ENCODE assay signal across 11 cellular contexts in the genomic region with DNA sequence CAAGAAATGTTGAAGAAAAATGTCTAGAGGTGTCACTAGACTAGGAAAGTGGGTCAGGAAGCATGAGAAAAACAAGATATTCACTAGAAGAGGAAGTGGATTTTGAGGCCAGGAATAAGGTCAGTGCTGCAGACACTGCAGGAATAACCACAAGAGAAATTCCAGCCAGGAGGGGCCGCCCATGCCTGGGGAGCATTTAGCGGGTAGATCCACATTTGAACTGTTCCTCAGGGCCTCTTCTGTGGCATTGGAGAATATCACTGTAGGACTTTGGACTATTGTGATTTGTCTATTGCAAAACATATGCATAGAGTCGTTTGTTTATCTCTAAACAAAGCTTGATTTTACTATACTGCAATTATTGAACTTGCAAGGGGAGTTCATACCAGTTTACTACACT. TPM values are rescaled to one million over a fixed set of nuclear protein-coding genes. Genes with fewer than 3 reads are reported as not detected.
DNase-seq lines count a peak whose midpoint lies in the region; TF ChIP-seq lines count a peak whose summit lies in the region.
"Had no signal": no experiment of that assay in that cellular context is flagged by ENCODE, and none has a peak within 500 bp of the region (broad histone marks: within the 10 kb centered on the region; RNA-seq: fewer than 3 reads in every experiment).

No MANE protein-coding gene starts in this region.

- no peak overlapping the region for H3K27ac Mint-ChIP-seq in activated CD4-positive, alpha-beta T cell treated with anti-CD3 and anti-CD28 coated beads, Interleukin-2, amount 10 ng/mL, durations not matched to agents 7 days and 5 days
- H3K27ac Mint-ChIP-seq: CD8-positive, alpha-beta memory T cell; immature natural killer cell had no signal

- H4K8ac ChIP-seq in trophoblast cell (ENCODE audit: low read depth, low read length): no peak overlapping the region

- DNase-seq in ELF-1 (ENCODE audit: low read depth, low spot score) (peak; percentile 23), SW480 (ENCODE audit: low spot score) (peak; percentile 53), foreskin melanocyte (peak; percentile 79), trophoblast cell (peak; percentile 31 to 50), GM13976 (ENCODE audit: low spot score) (no peak), mammary epithelial cell (no peak)
- no peak for DNase-seq in activated CD4-positive, alpha-beta T cell treated with anti-CD3 and anti-CD28 coated beads, Interleukin-2, amount 10 ng/mL, durations not matched to agents 7 days and 5 days
- DNase-seq in stimulated activated CD4-positive, alpha-beta T cell treated with anti-CD3 and anti-CD28 coated beads, Interleukin-2, amount 100 ng/mL, for 48 hours: no peak
- DNase-seq: CD8-positive, alpha-beta memory T cell; immature natural killer cell had no signal

- no peak overlapping the region for H3K9ac ChIP-seq in trophoblast cell (ENCODE audit: low read length)
- H3K9ac ChIP-seq in mammary epithelial cell (ENCODE audit: insufficient read depth, low read length): no peak overlapping the region

- H3K14ac ChIP-seq in trophoblast cell (ENCODE audit: low read length): no peak overlapping the region

- intact Hi-C loops in mammary epithelial cell (cut with micrococcal nuclease): no loop called here

- no peak overlapping the region for H2BK12ac ChIP-seq in trophoblast cell (ENCODE audit: low read length)

- no peak overlapping the region for H3K4me3 Mint-ChIP-seq in activated CD4-positive, alpha-beta T cell treated with anti-CD3 and anti-CD28 coated beads, Interleukin-2, amount 10 ng/mL, durations not matched to agents 7 days and 5 days
- H3K4me3 Mint-ChIP-seq: CD8-positive, alpha-beta memory T cell; immature natural killer cell had no signal

- H3K4me2 ChIP-seq in trophoblast cell (ENCODE audit: low read length): no peak overlapping the region
- H3K4me2 ChIP-seq in mammary epithelial cell (ENCODE audit: insufficient read depth, low read depth, low read length): no peak overlapping the region

- CTCF ChIA-PET in activated CD4-positive, alpha-beta T cell treated with anti-CD3 and anti-CD28 coated beads, Interleukin-2, amount 10 ng/mL, durations not matched to agents 7 days and 5 days (lab: Charles Lee): no interaction called here
- CTCF ChIA-PET in mammary epithelial cell (lab: Charles Lee; ENCODE audit: low non-redundant PET): no interaction called here

- H3K27me3 Mint-ChIP-seq in activated CD4-positive, alpha-beta T cell treated with anti-CD3 and anti-CD28 coated beads, Interleukin-2, amount 10 ng/mL, durations not matched to agents 7 days and 5 days: peaks cover 2% of the 10 kb centered on the region

- H3K4me1 ChIP-seq in trophoblast cell (ENCODE audit: control insufficient read depth in 1 of 2, insufficient read depth in 2 of 2, low read length in 2 of 2) (peaks cover 12 to 15% of the 10 kb centered on the region in 2 experiments), mammary epithelial cell (ENCODE audit: insufficient read depth, low read length) (peaks cover 10% of the 10 kb centered on the region)

- peaks cover 13% of the 10 kb centered on the region for H3K79me1 ChIP-seq in trophoblast cell (ENCODE audit: low read length)

- H3K27me3 ChIP-seq in trophoblast cell (ENCODE audit: insufficient read depth, low read length): no peaks in the 10 kb centered on the region
- no peaks in the 10 kb centered on the region for H3K27me3 ChIP-seq in mammary epithelial cell (ENCODE audit: insufficient read depth, low read length)

- H3K36me3 Mint-ChIP-seq in activated CD4-positive, alpha-beta T cell treated with anti-CD3 and anti-CD28 coated beads, Interleukin-2, amount 10 ng/mL, durations not matched to agents 7 days and 5 days (ENCODE audit: low read depth): no peaks in the 10 kb centered on the region
- H3K36me3 Mint-ChIP-seq: CD8-positive, alpha-beta memory T cell; immature natural killer cell had no signal

- peaks cover 2% of the 10 kb centered on the region for H3K4me1 Mint-ChIP-seq in activated CD4-positive, alpha-beta T cell treated with anti-CD3 and anti-CD28 coated beads, Interleukin-2, amount 10 ng/mL, durations not matched to agents 7 days and 5 days
- H3K4me1 Mint-ChIP-seq: CD8-positive, alpha-beta memory T cell; immature natural killer cell had no signal

- dilution Hi-C loops in mammary epithelial cell (cut with HindIII; ENCODE audit: low sequenced_read_pairs): no loop called here

- no peak overlapping the region for H2BK5ac ChIP-seq in trophoblast cell (ENCODE audit: low read depth, low read length, poor library complexity)

- no TSS peak for BruUV-seq in mammary epithelial cell (replicated peaks; lab: Mats Ljungman, UMichigan)

- H2BK120ac ChIP-seq in trophoblast cell (ENCODE audit: insufficient read depth, low read length, poor library complexity): no peak overlapping the region

- H3K27ac ChIP-seq in trophoblast cell (ENCODE audit: low read depth, low read length) (peak overlapping the region; percentile 88), mammary epithelial cell (ENCODE audit: insufficient read depth, low read depth, low read length) (no peak overlapping the region)
- H3K27ac ChIP-seq: VCaP had no signal

- POLR2A ChIA-PET in activated CD4-positive, alpha-beta T cell treated with anti-CD3 and anti-CD28 coated beads, Interleukin-2, amount 10 ng/mL, durations not matched to agents 7 days and 5 days (lab: Charles Lee): no interaction called here

- H3K79me2 ChIP-seq in trophoblast cell (ENCODE audit: control insufficient read depth, insufficient read depth, low read length, poor library complexity): no peaks in the 10 kb centered on the region
- H3K79me2 ChIP-seq in mammary epithelial cell (ENCODE audit: insufficient read depth, low read length): no peaks in the 10 kb centered on the region

- TF ChIP-seq CTCF in GM13976 (IDR thresholded peaks at IDR 0.05; ENCODE audit: borderline replicate concordance, control extremely low read depth, extremely low read depth, insufficient read depth, missing control alignments) (no peak), mammary epithelial cell (conservative IDR thresholded peaks at IDR 0.05 in 1 of 2, IDR thresholded peaks at IDR 0.05 in 1 of 2; ENCODE audit: extremely low read depth in 1 of 2, insufficient read depth in 1 of 2, low read depth in 1 of 2, low read length in 2 of 2) (no peak)

- H2AFZ ChIP-seq in trophoblast cell (ENCODE audit: insufficient read depth, low read length, poor library complexity) (no peak overlapping the region), mammary epithelial cell (ENCODE audit: low read depth, low read length) (no peak overlapping the region)

- no peaks in the 10 kb centered on the region for H3K9me3 ChIP-seq in trophoblast cell (ENCODE audit: insufficient read depth, low read depth, low read length)
- H3K9me3 ChIP-seq in mammary epithelial cell (replicated peaks; ENCODE audit: insufficient read depth, low read length): no peaks in the 10 kb centered on the region

- in situ Hi-C loops in GM13976 (cut with MboI; ENCODE audit: low sequenced_read_pairs, unreplicated experiment): no loop called here
- in situ Hi-C loops in mammary epithelial cell (cut with MboI; ENCODE audit: low sequenced_read_pairs in 2 of 2): no loop called here

- no peak overlapping the region for H3K18ac ChIP-seq in trophoblast cell (ENCODE audit: low read length)

- H3K9me3 Mint-ChIP-seq in activated CD4-positive, alpha-beta T cell treated with anti-CD3 and anti-CD28 coated beads, Interleukin-2, amount 10 ng/mL, durations not matched to agents 7 days and 5 days: no peaks in the 10 kb centered on the region
- H3K9me3 Mint-ChIP-seq: CD8-positive, alpha-beta memory T cell; immature natural killer cell had no signal

- no peak overlapping the region for H4K91ac ChIP-seq in trophoblast cell (ENCODE audit: low read depth, low read length)

- no peak overlapping the region for H3K23ac ChIP-seq in trophoblast cell (ENCODE audit: low read length)

- H3K4ac ChIP-seq in trophoblast cell (ENCODE audit: low read depth, low read length): no peak overlapping the region

- no peak overlapping the region for H2AK5ac ChIP-seq in trophoblast cell (ENCODE audit: low read length)

- WGBS in trophoblast cell (ENCODE audit: extremely low coverage, insufficient coverage, insufficient read length): no CpG with 5 or more reads among the region's 3 CpGs
- 80% methylated on average over 3 of the region's 3 CpGs for WGBS in mammary epithelial cell (ENCODE audit: low coverage, missing lambda C conversion rate)

- H3K36me3 ChIP-seq in trophoblast cell (ENCODE audit: control insufficient read depth in 1 of 2, insufficient read depth in 2 of 2, low read length in 2 of 2) (peaks cover 0 to 2% of the 10 kb centered on the region in 2 experiments), mammary epithelial cell (ENCODE audit: insufficient read depth, low read length) (peaks cover 3% of the 10 kb centered on the region)

- H3K4me3 ChIP-seq in trophoblast cell (ENCODE audit: low read depth, low read length) (no peak overlapping the region), mammary epithelial cell (replicated peaks in 1 of 3; ENCODE audit: insufficient read depth in 1 of 3, low read depth in 2 of 3, low read length in 3 of 3) (no peak overlapping the region)

- H4K12ac ChIP-seq in trophoblast cell (ENCODE audit: low read depth, low read length): no peak overlapping the region

- H4K20me1 ChIP-seq in mammary epithelial cell (ENCODE audit: insufficient read depth, low read length): no peaks in the 10 kb centered on the region

RNA-seq across cellular contexts. Expression of gene CCDC28A, which starts 49.6 kb away (rescaled TPM):
- polyA plus RNA-seq in trophoblast cell (2013): 14.5 and 15.0 TPM in 2 replicates
- 10 to 100 TPM; 22.5 to 27.3 TPM for total RNA-seq in activated CD4-positive, alpha-beta T cell treated with anti-CD3 and anti-CD28 coated beads, Interleukin-2, amount 10 ng/mL, durations not matched to agents 7 days and 5 days
- total RNA-seq in mammary epithelial cell: 10 to 100 TPM in 1 of 2 donors, 1 to 10 TPM in 1; 7.3 to 10.3 TPM
- 6.4 TPM for polyA plus RNA-seq in mammary epithelial cell
- polyA minus RNA-seq in mammary epithelial cell: 1.2 TPM

Comparison
In these comparisons a context has a peak if more than half of its experiments do, and no peak if none do; other contexts are left out.
1. DNase-seq: peak in ELF-1 (single experiment), SW480 (single experiment), foreskin melanocyte (single experiment) and trophoblast cell (2 of 2); none in GM13976 (single experiment), activated CD4-positive, alpha-beta T cell treated with anti-CD3 and anti-CD28 coated beads, Interleukin-2, amount 10 ng/mL, durations not matched to agents 7 days and 5 days (single experiment), stimulated activated CD4-positive, alpha-beta T cell treated with anti-CD3 and anti-CD28 coated beads, Interleukin-2, amount 100 ng/mL, for 48 hours (0 of 2) and mammary epithelial cell (single experiment).